In genomic region chr3:15796331-15796730, GRCh38 we compare ENCODE assay signal across 8 cellular contexts. TPM values are rescaled to one million over a fixed set of nuclear protein-coding genes. Genes with fewer than 3 reads are reported as not detected.
DNase-seq lines count a peak whose midpoint lies in the region; TF ChIP-seq lines count a peak whose summit lies in the region.

No MANE protein-coding gene starts in this region.

- DNase-seq in activated naive CD4-positive, alpha-beta T cell treated with anti-CD3 and anti-CD28 coated beads, Interleukin-2, amount 10 ng/mL, durations not matched to agents 7 days and 5 days, result no peak
- no peak for DNase-seq in activated naive CD4-positive, alpha-beta T cell treated with anti-CD3 and anti-CD28 coated beads for 36 hours
- DNase-seq in adipocyte (ENCODE audit: low read depth) (peak; percentile 26), kidney tubule cell (ENCODE audit: low spot score) (peak; percentile 64), tibial artery (no peak), foreskin melanocyte (no peak), NCI-H1417 (lab: John Stamatoyannopoulos, UW) (no peak)
- DNase-seq in activated CD4-positive, alpha-beta T cell treated with anti-CD3 and anti-CD28 coated beads, Interleukin-2, amount 50 U/mL, for 48 hours, result no peak

- no peaks in the 10 kb centered on the region for H3K27me3 ChIP-seq in adipocyte (replicated peaks; ENCODE audit: control insufficient read depth, insufficient read depth, low read length)
- H3K27me3 ChIP-seq in tibial artery, result no peaks in the 10 kb centered on the region

- H3K36me3 Mint-ChIP-seq in activated naive CD4-positive, alpha-beta T cell treated with anti-CD3 and anti-CD28 coated beads, Interleukin-2, amount 10 ng/mL, durations not matched to agents 7 days and 5 days, result peaks cover 24% of the 10 kb centered on the region
- peaks cover 13% of the 10 kb centered on the region for H3K36me3 Mint-ChIP-seq in activated naive CD4-positive, alpha-beta T cell treated with anti-CD3 and anti-CD28 coated beads for 36 hours (ENCODE audit: low read depth)

- H3K4me3 Mint-ChIP-seq in activated naive CD4-positive, alpha-beta T cell treated with anti-CD3 and anti-CD28 coated beads, Interleukin-2, amount 10 ng/mL, durations not matched to agents 7 days and 5 days, result peak overlapping the region; percentile 18
- no peak overlapping the region for H3K4me3 Mint-ChIP-seq in activated naive CD4-positive, alpha-beta T cell treated with anti-CD3 and anti-CD28 coated beads for 36 hours

- peak overlapping the region; percentile 97 for H3K9ac ChIP-seq in adipocyte (ENCODE audit: low read length)

- H3K4me3 ChIP-seq in adipocyte (ENCODE audit: low read length) (peak overlapping the region; percentile 88), tibial artery (peak overlapping the region; percentile 46 to 47)

- H3K36me3 ChIP-seq in adipocyte (ENCODE audit: control insufficient read depth, insufficient read depth, low read length, severe bottlenecking) (peaks cover 20% of the 10 kb centered on the region), tibial artery (no peaks in the 10 kb centered on the region)

- intact Hi-C loops in activated naive CD4-positive, alpha-beta T cell treated with anti-CD3 and anti-CD28 coated beads for 36 hours (cut with micrococcal nuclease), result loop anchor here (1.0 to 5.0 kb wide), 3 partner anchors 27 to 529 kb away; no protein-coding TSS in a partner anchor
- intact Hi-C loops in tibial artery (cut with DNase I; ENCODE audit: low total_unique reads), result no loop called here

- H3K9me3 ChIP-seq in adipocyte (ENCODE audit: control insufficient read depth, low read length), result no peaks in the 10 kb centered on the region
- no peaks in the 10 kb centered on the region for H3K9me3 ChIP-seq in tibial artery

- H3K4me1 ChIP-seq in adipocyte (ENCODE audit: control insufficient read depth, insufficient read depth, low read length), result peaks cover 52% of the 10 kb centered on the region
- peaks cover 0 to 55% (median 15%) of the 10 kb centered on the region in 4 donors for H3K4me1 ChIP-seq in tibial artery

- peaks cover 61% of the 10 kb centered on the region for H3K4me1 Mint-ChIP-seq in activated naive CD4-positive, alpha-beta T cell treated with anti-CD3 and anti-CD28 coated beads, Interleukin-2, amount 10 ng/mL, durations not matched to agents 7 days and 5 days
- H3K4me1 Mint-ChIP-seq in activated naive CD4-positive, alpha-beta T cell treated with anti-CD3 and anti-CD28 coated beads for 36 hours (ENCODE audit: low read depth), result peaks cover 55% of the 10 kb centered on the region

- CTCF ChIA-PET in activated naive CD4-positive, alpha-beta T cell treated with anti-CD3 and anti-CD28 coated beads, Interleukin-2, amount 10 ng/mL, durations not matched to agents 7 days and 5 days (lab: Charles Lee), result interaction anchor here (0.6 to 1.6 kb wide), 5 partner anchors 17 to 733 kb away, joined by 3 to 10 read pairs (median 3); no protein-coding TSS in a partner anchor
- CTCF ChIA-PET in activated naive CD4-positive, alpha-beta T cell treated with anti-CD3 and anti-CD28 coated beads for 36 hours (lab: Charles Lee), result interaction anchor here (0.6 to 1.7 kb wide), 3 partner anchors 11 to 166 kb away, joined by 3 to 8 read pairs (median 6); no protein-coding TSS in a partner anchor

- peak overlapping the region; percentile 60 for H3K27ac ChIP-seq in tibial artery

- no peaks in the 10 kb centered on the region for H3K9me3 Mint-ChIP-seq in activated naive CD4-positive, alpha-beta T cell treated with anti-CD3 and anti-CD28 coated beads, Interleukin-2, amount 10 ng/mL, durations not matched to agents 7 days and 5 days
- H3K9me3 Mint-ChIP-seq in activated naive CD4-positive, alpha-beta T cell treated with anti-CD3 and anti-CD28 coated beads for 36 hours, result no peaks in the 10 kb centered on the region

- peak overlapping the region; percentile 4 for H3K27ac Mint-ChIP-seq in activated naive CD4-positive, alpha-beta T cell treated with anti-CD3 and anti-CD28 coated beads, Interleukin-2, amount 10 ng/mL, durations not matched to agents 7 days and 5 days
- no peak overlapping the region for H3K27ac Mint-ChIP-seq in activated naive CD4-positive, alpha-beta T cell treated with anti-CD3 and anti-CD28 coated beads for 36 hours

- H3K27me3 Mint-ChIP-seq in activated naive CD4-positive, alpha-beta T cell treated with anti-CD3 and anti-CD28 coated beads, Interleukin-2, amount 10 ng/mL, durations not matched to agents 7 days and 5 days, result no peaks in the 10 kb centered on the region
- no peaks in the 10 kb centered on the region for H3K27me3 Mint-ChIP-seq in activated naive CD4-positive, alpha-beta T cell treated with anti-CD3 and anti-CD28 coated beads for 36 hours (ENCODE audit: low read depth)

- no peak for TF ChIP-seq CTCF in tibial artery (IDR thresholded peaks at IDR 0.05)

RNA-seq across cellular contexts. Expression of gene ANKRD28, which starts 1.4 kb away (rescaled TPM):
- 10 to 100 TPM; 21.4 to 23.6 TPM for total RNA-seq in activated naive CD4-positive, alpha-beta T cell treated with anti-CD3 and anti-CD28 coated beads for 36 hours

Comparison
In these comparisons a context has a peak if more than half of its experiments do, and no peak if none do; other contexts are left out.
1. DNase-seq: peak in adipocyte (single experiment) and kidney tubule cell (single experiment); none in activated naive CD4-positive, alpha-beta T cell treated with anti-CD3 and anti-CD28 coated beads, Interleukin-2, amount 10 ng/mL, durations not matched to agents 7 days and 5 days (single experiment), activated naive CD4-positive, alpha-beta T cell treated with anti-CD3 and anti-CD28 coated beads for 36 hours (single experiment), tibial artery (0 of 2), foreskin melanocyte (single experiment), NCI-H1417 (0 of 3) and activated CD4-positive, alpha-beta T cell treated with anti-CD3 and anti-CD28 coated beads, Interleukin-2, amount 50 U/mL, for 48 hours (0 of 2).